8 cellular contexts compared by ENCODE assay signal in the genomic region with DNA sequence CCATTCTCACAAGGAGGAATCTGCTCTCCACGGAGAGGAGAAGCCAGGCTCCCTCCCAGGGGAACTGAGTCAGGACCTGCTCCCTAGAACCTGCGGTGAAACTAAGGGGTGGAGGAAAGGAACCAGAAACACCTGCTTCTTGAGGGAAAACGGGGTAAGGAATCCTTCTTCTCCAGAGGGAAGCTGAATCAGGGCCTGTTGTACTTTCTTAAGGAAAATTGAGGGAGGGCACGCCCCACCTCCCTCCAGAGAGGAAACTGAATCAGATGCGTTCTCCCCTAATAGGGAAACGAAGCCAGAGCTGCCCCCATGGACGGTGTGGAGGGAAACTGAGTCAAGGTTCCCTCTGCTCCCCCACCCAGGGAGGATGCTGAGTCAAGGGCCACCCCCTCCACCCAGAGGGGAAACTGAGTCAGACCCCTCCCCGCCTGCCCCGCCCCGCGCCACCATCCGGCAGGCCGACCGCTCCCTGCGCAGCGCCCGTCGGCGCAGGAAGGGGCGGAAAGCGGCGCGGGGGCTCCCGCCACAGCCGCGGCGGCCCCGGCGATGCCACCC. TPM values are rescaled to one million over a fixed set of nuclear protein-coding genes. Genes with fewer than 3 reads are reported as not detected.
DNase-seq lines count a peak whose midpoint lies in the region; ATAC-seq and FAIRE-seq lines count a peak whose summit lies in the region.

No MANE protein-coding gene starts in this region.

- H3K4me1 Mint-ChIP-seq in dendritic cell treated with granulocyte-macrophage colony-stimulating factor and Interleukin-4, amounts not matched to agents 40 ng/mL and 50 ng/mL, for 4 days (ENCODE audit: low read depth): peaks cover 32% of the 10 kb centered on the region
- peaks cover 26 to 29% of the 10 kb centered on the region in 2 donors for H3K4me1 Mint-ChIP-seq in natural killer cell treated with Interleukin-12 subunit alpha and Interleukin-12 subunit beta and Interleukin-15 and Interleukin-18, amount 100 ng/mL, for 72 hours (ENCODE audit: low read depth in 2 of 2)

- H3K27me3 Mint-ChIP-seq in dendritic cell treated with granulocyte-macrophage colony-stimulating factor and Interleukin-4, amounts not matched to agents 40 ng/mL and 50 ng/mL, for 4 days: no peaks in the 10 kb centered on the region
- H3K27me3 Mint-ChIP-seq in natural killer cell treated with Interleukin-12 subunit alpha and Interleukin-12 subunit beta and Interleukin-15 and Interleukin-18, amount 100 ng/mL, for 72 hours: no peaks in the 10 kb centered on the region

- peak overlapping the region; percentile 95 for H3K27ac Mint-ChIP-seq in dendritic cell treated with granulocyte-macrophage colony-stimulating factor and Interleukin-4, amounts not matched to agents 40 ng/mL and 50 ng/mL, for 4 days
- peak overlapping the region; percentile 64 to 83 for H3K27ac Mint-ChIP-seq in natural killer cell treated with Interleukin-12 subunit alpha and Interleukin-12 subunit beta and Interleukin-15 and Interleukin-18, amount 100 ng/mL, for 72 hours

- H3K9me3 ChIP-seq in KOPT-K1 (ENCODE audit: insufficient read depth, low read length, poor library complexity, severe bottlenecking): no peaks in the 10 kb centered on the region

- DNase-seq in GM19239 (ENCODE audit: insufficient read length, low spot score) (no peak), NCI-H510A treated with DMSO at 0.1 percent for 48 hours (lab: John Stamatoyannopoulos, UW) (no peak)
- no peak for DNase-seq in natural killer cell treated with Interleukin-12 subunit alpha and Interleukin-12 subunit beta and Interleukin-15 and Interleukin-18, amount 100 ng/mL, for 72 hours (ENCODE audit: low spot score)
- no peak for DNase-seq in stimulated activated CD4-positive, alpha-beta T cell treated with anti-CD3 and anti-CD28 coated beads, Interleukin-2, amount 100 ng/mL, for 24 hours
- DNase-seq in stimulated activated CD4-positive, alpha-beta T cell treated with anti-CD3 and anti-CD28 coated beads, Interleukin-4, amount 100 ng/mL, for 4 hours: no peak

- H3K36me3 Mint-ChIP-seq in dendritic cell treated with granulocyte-macrophage colony-stimulating factor and Interleukin-4, amounts not matched to agents 40 ng/mL and 50 ng/mL, for 4 days (ENCODE audit: low read depth): peaks cover 55% of the 10 kb centered on the region
- peaks cover 17% of the 10 kb centered on the region for H3K36me3 Mint-ChIP-seq in natural killer cell treated with Interleukin-12 subunit alpha and Interleukin-12 subunit beta and Interleukin-15 and Interleukin-18, amount 100 ng/mL, for 72 hours

- peaks cover 42% of the 10 kb centered on the region for H3K36me3 ChIP-seq in KOPT-K1 (ENCODE audit: insufficient read depth, low read length)

- H3K4me3 Mint-ChIP-seq in dendritic cell treated with granulocyte-macrophage colony-stimulating factor and Interleukin-4, amounts not matched to agents 40 ng/mL and 50 ng/mL, for 4 days: peak overlapping the region; percentile 82
- H3K4me3 Mint-ChIP-seq in natural killer cell treated with Interleukin-12 subunit alpha and Interleukin-12 subunit beta and Interleukin-15 and Interleukin-18, amount 100 ng/mL, for 72 hours: peak overlapping the region; percentile 82

- FAIRE-seq in GM19239 (lab: Jason Lieb, UNC): peak; percentile 55

- intact Hi-C loops in dendritic cell treated with granulocyte-macrophage colony-stimulating factor and Interleukin-4, amounts not matched to agents 40 ng/mL and 50 ng/mL, for 4 days (cut with micrococcal nuclease): no loop called here

- peak overlapping the region; percentile 88 for H3K27ac ChIP-seq in KOPT-K1 (ENCODE audit: low read depth, low read length, poor library complexity, severe bottlenecking)

- ATAC-seq in natural killer cell treated with Interleukin-12 subunit alpha and Interleukin-12 subunit beta and Interleukin-15 and Interleukin-18, amount 100 ng/mL, for 72 hours: peak in 1 of 2 donors; percentile 48
- ATAC-seq in HG03354 (IDR thresholded peaks at IDR 0.05; ENCODE audit: poor library complexity, severe bottlenecking, unreplicated experiment): no peak

- H3K9me3 Mint-ChIP-seq in dendritic cell treated with granulocyte-macrophage colony-stimulating factor and Interleukin-4, amounts not matched to agents 40 ng/mL and 50 ng/mL, for 4 days: no peaks in the 10 kb centered on the region
- H3K9me3 Mint-ChIP-seq in natural killer cell treated with Interleukin-12 subunit alpha and Interleukin-12 subunit beta and Interleukin-15 and Interleukin-18, amount 100 ng/mL, for 72 hours: no peaks in the 10 kb centered on the region

RNA-seq across cellular contexts. Expression of gene RELA, which starts 0.4 kb away (rescaled TPM):
- 10 to 100 TPM; 85.2 to 96.4 TPM for total RNA-seq in natural killer cell treated with Interleukin-12 subunit alpha and Interleukin-12 subunit beta and Interleukin-15 and Interleukin-18, amount 100 ng/mL, for 72 hours

RNA-seq across cellular contexts. Expression of gene SIPA1, which starts 24.4 kb away (rescaled TPM):
- 100 to 1,000 TPM; 139 to 140 TPM for total RNA-seq in natural killer cell treated with Interleukin-12 subunit alpha and Interleukin-12 subunit beta and Interleukin-15 and Interleukin-18, amount 100 ng/mL, for 72 hours

RNA-seq across cellular contexts. Expression of gene PCNX3, which starts 46.7 kb away (rescaled TPM):
- 10 to 100 TPM; 65.1 to 96.9 TPM for total RNA-seq in natural killer cell treated with Interleukin-12 subunit alpha and Interleukin-12 subunit beta and Interleukin-15 and Interleukin-18, amount 100 ng/mL, for 72 hours

RNA-seq across cellular contexts. Expression of gene MAP3K11, which starts 48.3 kb away (rescaled TPM):
- total RNA-seq in natural killer cell treated with Interleukin-12 subunit alpha and Interleukin-12 subunit beta and Interleukin-15 and Interleukin-18, amount 100 ng/mL, for 72 hours: 10 to 100 TPM; 81.1 to 83.3 TPM

RNA-seq across cellular contexts. Expression of gene KAT5, which starts 49.7 kb away (rescaled TPM):
- total RNA-seq in natural killer cell treated with Interleukin-12 subunit alpha and Interleukin-12 subunit beta and Interleukin-15 and Interleukin-18, amount 100 ng/mL, for 72 hours: 10 to 100 TPM; 77.5 to 82.9 TPM
